Comparison of ENCODE assay signal across 33 cellular contexts in genomic region chr19:29768166-29768565, GRCh38. TPM values are rescaled to one million over a fixed set of nuclear protein-coding genes. Genes with fewer than 3 reads are reported as not detected.
"Had no signal": no experiment of that assay in that cellular context is flagged by ENCODE, and none has a peak within 500 bp of the region (broad histone marks: within the 10 kb centered on the region; RNA-seq: fewer than 3 reads in every experiment).

No MANE protein-coding gene starts in this region.

- H3K27ac ChIP-seq: adrenal gland, body of pancreas, brain microvascular endothelial cell, breast epithelium, VCaP had no signal

- H3K36me3 ChIP-seq: adrenal gland, brain microvascular endothelial cell, breast epithelium had no signal

- H3K9me3 ChIP-seq: adrenal gland, body of pancreas, breast epithelium had no signal

- H3K4me1 ChIP-seq: adrenal gland, breast epithelium had no signal

- DNase-seq: activated B cell treated with CpG ODN at 0.5 μM for 24 hours; activated CD4-positive, alpha-beta memory T cell treated with anti-CD3 and anti-CD28 coated beads for 36 hours; activated CD4-positive, alpha-beta T cell treated with anti-CD3 and anti-CD28 coated beads for 4 hours; activated CD4-positive, alpha-beta T cell treated with anti-CD3 and anti-CD28 coated beads, Interleukin-2, amount 10 ng/mL, durations not matched to agents 24 days and 14 days; activated CD4-positive, alpha-beta T cell treated with anti-CD3 and anti-CD28 coated beads, Interleukin-2, amount 50 U/mL, for 1 hour; activated CD4-positive, alpha-beta T cell treated with anti-CD3 and anti-CD28 coated beads, Interleukin-2, amount 50 U/mL, for 4 hours; activated CD4-positive, CD25-positive, alpha-beta regulatory T cell treated with anti-CD3 and anti-CD28 coated beads, Interleukin-2, amount 50 U/mL, for 72 hours; activated CD8-positive, alpha-beta memory T cell treated with anti-CD3 and anti-CD28 coated beads, Interleukin-2, amount 50 U/mL, for 4 hours; activated CD8-positive, alpha-beta T cell treated with anti-CD3 and anti-CD28 coated beads for 36 hours; activated effector memory CD4-positive, alpha-beta T cell treated with anti-CD3 and anti-CD28 coated beads, Interleukin-2, amount 50 U/mL, for 16 hours; activated gamma-delta T cell treated with Interleukin-2 at 50 U/mL for 16 hours; activated naive CD4-positive, alpha-beta T cell; activated naive CD4-positive, alpha-beta T cell treated with anti-CD3 and anti-CD28 coated beads for 36 hours; activated naive CD4-positive, alpha-beta T cell treated with anti-CD3 and anti-CD28 coated beads, Interleukin-2, amount 50 U/mL, for 16 hours; activated naive CD8-positive, alpha-beta T cell treated with anti-CD3 and anti-CD28 coated beads for 36 hours; activated T-cell treated with anti-CD3 and anti-CD28 coated beads for 4 hours; activated T-cell treated with anti-CD3 and anti-CD28 coated beads, Interleukin-2, amount 50 U/mL, for 1 hour; activated T-cell treated with anti-CD3 and anti-CD28 coated beads, Interleukin-2, amount 50 U/mL, for 4 hours; activated T-cell treated with anti-CD3 and anti-CD28 coated beads, Interleukin-2, amount 50 U/mL, for 72 hours; adrenal gland; amniotic stem cell; aorta; body of pancreas; brain microvascular endothelial cell; central memory CD4-positive, alpha-beta T cell; SW 1271; T-helper 1 cell; T-helper 2 cell; T-helper 9 cell had no signal

- ATAC-seq: activated CD8-positive, alpha-beta T cell treated with anti-CD3 and anti-CD28 coated beads for 36 hours; activated naive CD4-positive, alpha-beta T cell treated with anti-CD3 and anti-CD28 coated beads, Interleukin-2, amount 50 U/mL, for 72 hours; activated T-cell treated with anti-CD3 and anti-CD28 coated beads, Interleukin-2, amount 50 U/mL, for 4 hours; activated T-cell treated with anti-CD3 and anti-CD28 coated beads, Interleukin-2, amount 50 U/mL, for 72 hours; activated T-helper 17 cell treated with anti-CD3 and anti-CD28 coated beads, Interleukin-2, amount 50 U/mL, for 72 hours; body of pancreas had no signal

- H3K27me3 ChIP-seq: adrenal gland, body of pancreas, brain microvascular endothelial cell, breast epithelium had no signal

- H3K4me3 ChIP-seq: adrenal gland, body of pancreas, breast epithelium had no signal

RNA-seq across cellular contexts. Expression of gene CCNE1, which starts 43.6 kb away (rescaled TPM):
- total RNA-seq: body of pancreas had no signal
